ENCODE assay signal across 15 cellular contexts in the genomic region with DNA sequence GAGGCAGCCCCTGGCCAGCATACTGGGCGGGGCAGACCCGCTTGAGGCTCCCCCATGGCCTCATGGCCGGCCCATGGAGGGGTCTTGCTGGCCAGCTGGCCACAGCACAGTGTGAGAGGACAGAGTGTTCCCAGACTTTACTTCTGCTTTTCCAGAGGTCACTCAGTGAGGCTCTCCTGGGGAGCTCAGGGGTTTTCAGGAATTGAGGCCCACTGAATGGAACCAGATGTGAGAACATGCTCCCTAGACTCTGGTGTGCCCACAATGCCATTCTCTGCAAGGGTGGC. TPM values are rescaled to one million over a fixed set of nuclear protein-coding genes. Genes with fewer than 3 reads are reported as not detected.
DNase-seq lines count a peak whose midpoint lies in the region; ATAC-seq and TF ChIP-seq lines count a peak whose summit lies in the region.
"Had no signal": no experiment of that assay in that cellular context is flagged by ENCODE, and none has a peak within 500 bp of the region (broad histone marks: within the 10 kb centered on the region; RNA-seq: fewer than 3 reads in every experiment).

No MANE protein-coding gene starts in this region.

- ATAC-seq in GM21515 (IDR thresholded peaks at IDR 0.05; ENCODE audit: unreplicated experiment) = no peak
- ATAC-seq: naive thymus-derived CD4-positive, alpha-beta T cell had no signal

- H3K9me3 ChIP-seq in muscle layer of duodenum (ENCODE audit: control insufficient read depth in 1 of 2, low read length in 2 of 2) (no peaks in the 10 kb centered on the region), testis (no peaks in the 10 kb centered on the region)

- WGBS in testis, 2 donors = 31% methylated on average over 3 of the region's 3 CpGs; no CpG with 5 or more reads in 1 of the 2 donors

- intact Hi-C loops in testis (cut with DNase I; ENCODE audit: low total_unique reads) = no loop called here

- H3K27ac ChIP-seq in VCaP = peak overlapping the region; percentile 62
- peak overlapping the region; percentile 88 for H3K27ac ChIP-seq in muscle layer of duodenum (ENCODE audit: low read length)
- H3K27ac ChIP-seq in testis = peak overlapping the region; percentile 70 to 73

- H3K27ac Mint-ChIP-seq in glutamatergic neuron (ENCODE audit: unreplicated experiment) = peak overlapping the region; percentile 29
- H3K27ac Mint-ChIP-seq: activated naive CD8-positive, alpha-beta T cell had no signal

- no peak overlapping the region for H3K4me3 Mint-ChIP-seq in glutamatergic neuron (ENCODE audit: unreplicated experiment)
- H3K4me3 Mint-ChIP-seq: activated naive CD8-positive, alpha-beta T cell; immature natural killer cell; naive thymus-derived CD4-positive, alpha-beta T cell had no signal

- DNase-seq in glutamatergic neuron (no peak), testis (peak; percentile 61), COLO829 (ENCODE audit: low spot score) (no peak), NCI-H2196 (lab: John Stamatoyannopoulos, UW; ENCODE audit: unreplicated experiment) (no peak), kidney tubule cell (ENCODE audit: low spot score) (no peak)
- DNase-seq: immature natural killer cell; naive thymus-derived CD4-positive, alpha-beta T cell; NCI-H2227 treated with DMSO at 0.1 percent for 48 hours had no signal

- H3K4me1 Mint-ChIP-seq in glutamatergic neuron (ENCODE audit: low read depth, unreplicated experiment) = peaks cover 34% of the 10 kb centered on the region

- H3K27me3 Mint-ChIP-seq in glutamatergic neuron (ENCODE audit: unreplicated experiment) = peaks cover 3% of the 10 kb centered on the region
- H3K27me3 Mint-ChIP-seq: activated naive CD8-positive, alpha-beta T cell; naive thymus-derived CD4-positive, alpha-beta T cell had no signal

- no peak for TF ChIP-seq CTCF in VCaP (conservative IDR thresholded peaks at IDR 0.05)
- TF ChIP-seq CTCF in glutamatergic neuron (IDR thresholded peaks at IDR 0.05; ENCODE audit: partially characterized antibody, unreplicated experiment) = no peak
- no peak for TF ChIP-seq CTCF in testis (IDR thresholded peaks at IDR 0.05)

- H3K9me3 Mint-ChIP-seq in glutamatergic neuron (ENCODE audit: unreplicated experiment) = peaks cover 5% of the 10 kb centered on the region
- H3K9me3 Mint-ChIP-seq: immature natural killer cell; naive thymus-derived CD4-positive, alpha-beta T cell had no signal

- H3K27me3 ChIP-seq in muscle layer of duodenum (ENCODE audit: low read depth, low read length) = no peaks in the 10 kb centered on the region
- no peaks in the 10 kb centered on the region for H3K27me3 ChIP-seq in testis

- H3K36me3 ChIP-seq in muscle layer of duodenum (ENCODE audit: control insufficient read depth in 1 of 2, insufficient read depth in 2 of 2, low read length in 2 of 2) = peaks cover 0 to 6% of the 10 kb centered on the region in 2 donors
- no peaks in the 10 kb centered on the region for H3K36me3 ChIP-seq in testis (ENCODE audit: low read depth, missing control alignments)

- no peak overlapping the region for H3K4me3 ChIP-seq in muscle layer of duodenum (ENCODE audit: low read depth in 1 of 2, low read length in 2 of 2)
- no peak overlapping the region for H3K4me3 ChIP-seq in testis

- no peaks in the 10 kb centered on the region for H3K36me3 Mint-ChIP-seq in glutamatergic neuron (ENCODE audit: unreplicated experiment)
- H3K36me3 Mint-ChIP-seq: activated naive CD8-positive, alpha-beta T cell; immature natural killer cell had no signal

- H3K4me1 ChIP-seq in muscle layer of duodenum (ENCODE audit: control insufficient read depth in 1 of 2, insufficient read depth in 2 of 2, low read length in 2 of 2) = peaks cover 56 to 69% of the 10 kb centered on the region in 2 donors
- H3K4me1 ChIP-seq in testis = peaks cover 81% of the 10 kb centered on the region

- no peak for TF ChIP-seq POLR2A in testis (IDR thresholded peaks at IDR 0.05)

RNA-seq across cellular contexts. Expression of a gene that starts 21.2 kb away (rescaled TPM):
- 111 TPM for total RNA-seq in glutamatergic neuron (ENCODE audit: unreplicated experiment)
- total RNA-seq in testis = 100 to 1,000 TPM in 1 of 2 donors, 10 to 100 TPM in 1; 95.0 to 135 TPM
- polyA plus RNA-seq in testis (ENCODE audit: insufficient read depth, low read depth, low replicate concordance) = 165 TPM

RNA-seq across cellular contexts. Expression of a gene that starts 23.5 kb away (rescaled TPM):
- not detected for total RNA-seq in glutamatergic neuron (ENCODE audit: unreplicated experiment)
- total RNA-seq in testis = 1 to 10 TPM; 1.2 to 1.7 TPM
- polyA plus RNA-seq in testis (ENCODE audit: insufficient read depth, low read depth, low replicate concordance) = not detected
- total RNA-seq: dermis blood vessel endothelial cell; fibroblast of villous mesenchyme; naive thymus-derived CD4-positive, alpha-beta T cell; urinary bladder had no signal
- polyA plus RNA-seq: immature natural killer cell; naive thymus-derived CD4-positive, alpha-beta T cell; urinary bladder had no signal

RNA-seq across cellular contexts. Expression of a gene that starts 28.9 kb away (rescaled TPM):
- total RNA-seq in glutamatergic neuron (ENCODE audit: unreplicated experiment) = 6.0 TPM
- total RNA-seq in testis = 1 to 10 TPM; 4.9 to 7.7 TPM
- polyA plus RNA-seq in testis (ENCODE audit: insufficient read depth, low read depth, low replicate concordance) = 11.5 TPM
- total RNA-seq: dermis blood vessel endothelial cell, fibroblast of villous mesenchyme had no signal
- polyA plus RNA-seq: immature natural killer cell; naive thymus-derived CD4-positive, alpha-beta T cell had no signal

RNA-seq across cellular contexts. Expression of a gene that starts 43.5 kb away (rescaled TPM):
- total RNA-seq in glutamatergic neuron (ENCODE audit: unreplicated experiment) (4.6 TPM), testis (10 to 100 TPM; 62.0 to 62.7 TPM)
- polyA plus RNA-seq in testis (ENCODE audit: insufficient read depth, low read depth, low replicate concordance) = 26.7 TPM
- polyA plus RNA-seq: naive thymus-derived CD4-positive, alpha-beta T cell had no signal
